12 cellular contexts compared by ENCODE assay signal in the genomic region with DNA sequence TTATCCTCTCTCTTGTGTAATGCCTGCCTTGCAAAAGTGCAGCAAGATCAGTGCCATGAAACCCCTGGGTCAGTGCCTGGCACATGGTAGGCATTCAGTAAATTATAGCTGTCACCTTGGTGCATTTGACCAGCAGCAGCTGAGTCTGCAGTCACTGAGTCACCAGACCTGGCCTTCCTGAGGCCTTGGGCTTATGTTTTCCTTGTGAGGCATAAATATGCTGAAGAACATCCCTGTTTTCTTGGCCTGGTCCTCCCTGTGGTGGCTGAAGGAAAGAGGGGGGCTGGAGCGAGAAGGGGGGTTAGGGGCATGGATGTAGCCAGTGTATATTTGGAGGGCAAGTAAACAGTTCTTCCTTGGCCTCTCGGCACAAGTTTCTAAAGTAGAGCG. TPM values are rescaled to one million over a fixed set of nuclear protein-coding genes. Genes with fewer than 3 reads are reported as not detected.
DNase-seq lines count a peak whose midpoint lies in the region; ATAC-seq, FAIRE-seq and TF ChIP-seq lines count a peak whose summit lies in the region.
"Had no signal": no experiment of that assay in that cellular context is flagged by ENCODE, and none has a peak within 500 bp of the region (broad histone marks: within the 10 kb centered on the region; RNA-seq: fewer than 3 reads in every experiment).

No MANE protein-coding gene starts in this region.

- H3K36me3 ChIP-seq in pancreas: no peaks in the 10 kb centered on the region

- ATAC-seq in foreskin keratinocyte: peak; percentile 34
- peak; percentile 26 to 52 (median 42) for ATAC-seq in pancreas
- ATAC-seq in HG02798 (IDR thresholded peaks at IDR 0.05; ENCODE audit: poor library complexity, unreplicated experiment): no peak
- no peak for ATAC-seq in GM21619 (IDR thresholded peaks at IDR 0.05; ENCODE audit: unreplicated experiment)
- ATAC-seq: A549 had no signal

- intact Hi-C loops in pancreas (cut with DNase I): no loop called here

- 0 out of 2 replicates have a peak overlapping the region, but pooled peaks have one; percentile 20 for H3K4me3 ChIP-seq in WI38 (ENCODE audit: low read depth, low read length)
- no peak overlapping the region for H3K4me3 ChIP-seq in pancreas
- H3K4me3 ChIP-seq: A549 had no signal

- H3K27ac ChIP-seq in foreskin keratinocyte: peak overlapping the region; percentile 44
- no peak overlapping the region for H3K27ac ChIP-seq in pancreas
- H3K27ac ChIP-seq: A549 had no signal

- H3K27me3 ChIP-seq in foreskin keratinocyte: no peaks in the 10 kb centered on the region
- H3K27me3 ChIP-seq in pancreas: no peaks in the 10 kb centered on the region

- peaks cover 18% of the 10 kb centered on the region for H3K4me1 ChIP-seq in foreskin keratinocyte
- peaks cover 5 to 21% (median 17%) of the 10 kb centered on the region in 3 donors for H3K4me1 ChIP-seq in pancreas

- peak; percentile 53 for DNase-seq in A172 (ENCODE audit: low spot score)
- DNase-seq in foreskin keratinocyte: peak in 1 of 2 donors; percentile 47
- DNase-seq in pancreas: no peak
- no peak for DNase-seq in activated CD4-positive, CD25-positive, alpha-beta regulatory T cell (lab: John Stamatoyannopoulos, UW)
- no peak for DNase-seq in activated gamma-delta T cell (lab: John Stamatoyannopoulos, UW)
- DNase-seq: activated CD4-positive, alpha-beta T cell treated with anti-CD3 and anti-CD28 coated beads, Interleukin-2, amount 50 U/mL, for 4 hours; NCI-H1436; stimulated activated CD4-positive, alpha-beta T cell treated with anti-CD3 and anti-CD28 coated beads, Interleukin-4, amount 100 ng/mL, for 4 hours had no signal

- no peaks in the 10 kb centered on the region for H3K9me3 ChIP-seq in pancreas
- H3K9me3 ChIP-seq: A549 had no signal

- TF ChIP-seq CTCF in WI38 (IDR thresholded peaks at IDR 0.05; ENCODE audit: low read depth, low read length) (no peak), foreskin keratinocyte (conservative IDR thresholded peaks at IDR 0.05) (no peak), pancreas (IDR thresholded peaks at IDR 0.05) (no peak)

- no peak for FAIRE-seq in pancreas (lab: Jason Lieb, UNC)
- FAIRE-seq: A549 had no signal

- 80 to 89% methylated on average over 3 of the region's 3 CpGs for WGBS in pancreas, 2 donors

RNA-seq across cellular contexts. Expression of a gene that starts 26.4 kb away (rescaled TPM):
- 9.8 and 10.4 TPM in 2 replicates for total RNA-seq in A172 (2014; rRNA removed; shearing (Covaris generic))
- total RNA-seq in foreskin keratinocyte: 25.8 and 27.6 TPM in 2 replicates
- 13.9 and 15.0 TPM in 2 replicates for polyA plus RNA-seq in foreskin keratinocyte
- 10 to 100 TPM; 13.4 to 29.4 (median 15.2) TPM for total RNA-seq in pancreas
- 10 to 100 TPM; 15.5 to 17.5 TPM for polyA plus RNA-seq in pancreas

Comparison
In these comparisons a context has a peak if more than half of its experiments do, and no peak if none do; other contexts are left out.
1. ATAC-seq: peak in foreskin keratinocyte (single experiment) and pancreas (4 of 4); none in HG02798 (single experiment) and GM21619 (single experiment).